1 cellular context compared by ENCODE assay signal in the genomic region with DNA sequence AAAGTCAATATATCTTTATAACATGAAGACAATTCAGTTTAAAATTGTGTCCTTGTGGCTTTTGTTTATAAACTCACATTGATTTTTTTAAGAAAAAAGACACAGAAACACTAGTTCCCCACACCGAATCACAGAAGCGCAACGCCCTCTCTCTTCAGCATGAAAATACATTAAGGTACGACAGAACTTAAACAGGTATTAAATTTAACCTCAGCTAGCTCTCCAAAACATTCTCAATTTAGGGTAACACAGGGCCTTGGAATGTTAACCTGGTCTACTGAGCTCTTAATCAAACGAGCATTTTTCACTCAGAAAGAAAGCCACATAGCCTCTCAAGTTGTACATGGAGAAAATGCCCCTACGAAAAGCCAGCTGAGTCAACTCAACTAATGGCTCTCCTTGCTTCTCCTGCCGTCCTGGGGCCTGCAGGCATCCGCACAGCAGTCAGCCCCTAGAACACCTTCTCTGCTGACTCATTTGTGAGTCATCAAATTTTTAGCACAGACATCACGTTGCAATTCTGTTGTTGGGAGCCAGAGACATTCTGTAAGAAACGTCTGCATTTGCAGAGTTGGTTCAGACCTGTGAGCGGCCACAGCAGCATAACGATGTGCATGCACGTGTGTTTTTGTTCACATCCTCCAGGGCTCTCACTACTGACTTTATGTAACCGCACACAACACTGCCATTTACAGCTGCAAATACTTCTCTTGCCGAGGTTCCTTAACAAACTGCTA.
TF ChIP-seq lines count a peak whose summit lies in the region.

No MANE protein-coding gene starts in this region.

TF ChIP-seq in K562, 482 proteins besides CTCF, POLR2A, EP300 and RAD21 (continued from another document and continues in another):
- TF ChIP-seq, protein P1, sequence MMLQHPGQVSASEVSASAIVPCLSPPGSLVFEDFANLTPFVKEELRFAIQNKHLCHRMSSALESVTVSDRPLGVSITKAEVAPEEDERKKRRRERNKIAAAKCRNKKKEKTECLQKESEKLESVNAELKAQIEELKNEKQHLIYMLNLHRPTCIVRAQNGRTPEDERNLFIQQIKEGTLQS (IDR thresholded peaks at IDR 0.05): peak; percentile 98
- TF ChIP-seq, protein P1 (CRISPR knock-in tag; conservative IDR thresholded peaks at IDR 0.05): no peak
- TF ChIP-seq NFRKB (IDR thresholded peaks at IDR 0.05; ENCODE audit: low read depth) (peak; percentile 83; the same call in 1 of the 2 replicates), NCOR1 (IDR thresholded peaks at IDR 0.05) (peak; percentile 43; the same call in 1 of the 2 replicates), ZNF766 (CRISPR knock-in tag; conservative IDR thresholded peaks at IDR 0.05) (peak; percentile 78), MAFF (IDR thresholded peaks at IDR 0.05; ENCODE audit: low read length) (peak; percentile 96), EHMT2 (IDR thresholded peaks at IDR 0.05) (peak; percentile 88), ELF4 (CRISPR knock-in tag; IDR thresholded peaks at IDR 0.05) (0 out of 2 replicates have a peak, but pooled peaks have one; percentile 30), WHSC1 (IDR thresholded peaks at IDR 0.05; ENCODE audit: low read length) (no peak), RBM15 (IDR thresholded peaks at IDR 0.05; ENCODE audit: insufficient read depth, low read length) (no peak), ZNF408 (CRISPR knock-in tag; IDR thresholded peaks at IDR 0.05; ENCODE audit: low read depth) (no peak), NRF1 (conservative IDR thresholded peaks at IDR 0.05 in 1 of 2, IDR thresholded peaks at IDR 0.05 in 1 of 2) (peak in 1 of 2 experiments; percentile 45; a peak in 1 of 4 replicates), ZNF316 (IDR thresholded peaks at IDR 0.05) (peak; percentile 99), RB1 (IDR thresholded peaks at IDR 0.05; ENCODE audit: low read depth) (no peak), ZBTB7A (IDR thresholded peaks at IDR 0.05; ENCODE audit: borderline replicate concordance, control insufficient read depth, low read depth, low read length) (no peak), NCOA1 (IDR thresholded peaks at IDR 0.05; ENCODE audit: low read depth) (no peak), BHLHE40 (IDR thresholded peaks at IDR 0.05; ENCODE audit: low read length) (peak; percentile 87), ZFX (CRISPR knock-in tag; IDR thresholded peaks at IDR 0.05) (no peak), ZNF175 (CRISPR knock-in tag; IDR thresholded peaks at IDR 0.05; ENCODE audit: low read depth) (peak; percentile 92), EP400 (IDR thresholded peaks at IDR 0.05) (0 out of 2 replicates have a peak, but pooled peaks have one; percentile 38), BRD9 (IDR thresholded peaks at IDR 0.05; ENCODE audit: low read depth, partially characterized antibody) (peak; percentile 72), FOS (IDR thresholded peaks at IDR 0.05; ENCODE audit: extremely low read depth, insufficient read length) (peak; percentile 75), SUPT5H (IDR thresholded peaks at IDR 0.05) (no peak), CBX2 (IDR thresholded peaks at IDR 0.05; ENCODE audit: insufficient read depth, low read length, poor library complexity, severe bottlenecking) (no peak), ZEB2 (IDR thresholded peaks at IDR 0.05) (peak; percentile 79; the same call in 1 of the 2 replicates)
- TF ChIP-seq, protein P2, sequence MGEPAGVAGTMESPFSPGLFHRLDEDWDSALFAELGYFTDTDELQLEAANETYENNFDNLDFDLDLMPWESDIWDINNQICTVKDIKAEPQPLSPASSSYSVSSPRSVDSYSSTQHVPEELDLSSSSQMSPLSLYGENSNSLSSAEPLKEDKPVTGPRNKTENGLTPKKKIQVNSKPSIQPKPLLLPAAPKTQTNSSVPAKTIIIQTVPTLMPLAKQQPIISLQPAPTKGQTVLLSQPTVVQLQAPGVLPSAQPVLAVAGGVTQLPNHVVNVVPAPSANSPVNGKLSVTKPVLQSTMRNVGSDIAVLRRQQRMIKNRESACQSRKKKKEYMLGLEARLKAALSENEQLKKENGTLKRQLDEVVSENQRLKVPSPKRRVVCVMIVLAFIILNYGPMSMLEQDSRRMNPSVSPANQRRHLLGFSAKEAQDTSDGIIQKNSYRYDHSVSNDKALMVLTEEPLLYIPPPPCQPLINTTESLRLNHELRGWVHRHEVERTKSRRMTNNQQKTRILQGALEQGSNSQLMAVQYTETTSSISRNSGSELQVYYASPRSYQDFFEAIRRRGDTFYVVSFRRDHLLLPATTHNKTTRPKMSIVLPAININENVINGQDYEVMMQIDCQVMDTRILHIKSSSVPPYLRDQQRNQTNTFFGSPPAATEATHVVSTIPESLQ (CRISPR knock-in tag; IDR thresholded peaks at IDR 0.05): no peak
- TF ChIP-seq, protein P3, sequence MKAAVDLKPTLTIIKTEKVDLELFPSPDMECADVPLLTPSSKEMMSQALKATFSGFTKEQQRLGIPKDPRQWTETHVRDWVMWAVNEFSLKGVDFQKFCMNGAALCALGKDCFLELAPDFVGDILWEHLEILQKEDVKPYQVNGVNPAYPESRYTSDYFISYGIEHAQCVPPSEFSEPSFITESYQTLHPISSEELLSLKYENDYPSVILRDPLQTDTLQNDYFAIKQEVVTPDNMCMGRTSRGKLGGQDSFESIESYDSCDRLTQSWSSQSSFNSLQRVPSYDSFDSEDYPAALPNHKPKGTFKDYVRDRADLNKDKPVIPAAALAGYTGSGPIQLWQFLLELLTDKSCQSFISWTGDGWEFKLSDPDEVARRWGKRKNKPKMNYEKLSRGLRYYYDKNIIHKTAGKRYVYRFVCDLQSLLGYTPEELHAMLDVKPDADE (conservative IDR thresholded peaks at IDR 0.05; ENCODE audit: control insufficient read depth, low read depth, low read length): no peak
- TF ChIP-seq, protein P4, sequence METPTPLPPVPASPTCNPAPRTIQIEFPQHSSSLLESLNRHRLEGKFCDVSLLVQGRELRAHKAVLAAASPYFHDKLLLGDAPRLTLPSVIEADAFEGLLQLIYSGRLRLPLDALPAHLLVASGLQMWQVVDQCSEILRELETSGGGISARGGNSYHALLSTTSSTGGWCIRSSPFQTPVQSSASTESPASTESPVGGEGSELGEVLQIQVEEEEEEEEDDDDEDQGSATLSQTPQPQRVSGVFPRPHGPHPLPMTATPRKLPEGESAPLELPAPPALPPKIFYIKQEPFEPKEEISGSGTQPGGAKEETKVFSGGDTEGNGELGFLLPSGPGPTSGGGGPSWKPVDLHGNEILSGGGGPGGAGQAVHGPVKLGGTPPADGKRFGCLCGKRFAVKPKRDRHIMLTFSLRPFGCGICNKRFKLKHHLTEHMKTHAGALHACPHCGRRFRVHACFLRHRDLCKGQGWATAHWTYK (CRISPR knock-in tag; IDR thresholded peaks at IDR 0.05): 0 out of 2 replicates have a peak, but pooled peaks have one; percentile 40
- TF ChIP-seq, protein P5, sequence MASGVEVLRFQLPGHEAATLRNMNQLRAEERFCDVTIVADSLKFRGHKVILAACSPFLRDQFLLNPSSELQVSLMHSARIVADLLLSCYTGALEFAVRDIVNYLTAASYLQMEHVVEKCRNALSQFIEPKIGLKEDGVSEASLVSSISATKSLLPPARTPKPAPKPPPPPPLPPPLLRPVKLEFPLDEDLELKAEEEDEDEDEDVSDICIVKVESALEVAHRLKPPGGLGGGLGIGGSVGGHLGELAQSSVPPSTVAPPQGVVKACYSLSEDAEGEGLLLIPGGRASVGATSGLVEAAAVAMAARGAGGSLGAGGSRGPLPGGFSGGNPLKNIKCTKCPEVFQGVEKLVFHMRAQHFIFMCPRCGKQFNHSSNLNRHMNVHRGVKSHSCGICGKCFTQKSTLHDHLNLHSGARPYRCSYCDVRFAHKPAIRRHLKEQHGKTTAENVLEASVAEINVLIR (CRISPR knock-in tag; IDR thresholded peaks at IDR 0.05): no peak
- TF ChIP-seq, protein P6, sequence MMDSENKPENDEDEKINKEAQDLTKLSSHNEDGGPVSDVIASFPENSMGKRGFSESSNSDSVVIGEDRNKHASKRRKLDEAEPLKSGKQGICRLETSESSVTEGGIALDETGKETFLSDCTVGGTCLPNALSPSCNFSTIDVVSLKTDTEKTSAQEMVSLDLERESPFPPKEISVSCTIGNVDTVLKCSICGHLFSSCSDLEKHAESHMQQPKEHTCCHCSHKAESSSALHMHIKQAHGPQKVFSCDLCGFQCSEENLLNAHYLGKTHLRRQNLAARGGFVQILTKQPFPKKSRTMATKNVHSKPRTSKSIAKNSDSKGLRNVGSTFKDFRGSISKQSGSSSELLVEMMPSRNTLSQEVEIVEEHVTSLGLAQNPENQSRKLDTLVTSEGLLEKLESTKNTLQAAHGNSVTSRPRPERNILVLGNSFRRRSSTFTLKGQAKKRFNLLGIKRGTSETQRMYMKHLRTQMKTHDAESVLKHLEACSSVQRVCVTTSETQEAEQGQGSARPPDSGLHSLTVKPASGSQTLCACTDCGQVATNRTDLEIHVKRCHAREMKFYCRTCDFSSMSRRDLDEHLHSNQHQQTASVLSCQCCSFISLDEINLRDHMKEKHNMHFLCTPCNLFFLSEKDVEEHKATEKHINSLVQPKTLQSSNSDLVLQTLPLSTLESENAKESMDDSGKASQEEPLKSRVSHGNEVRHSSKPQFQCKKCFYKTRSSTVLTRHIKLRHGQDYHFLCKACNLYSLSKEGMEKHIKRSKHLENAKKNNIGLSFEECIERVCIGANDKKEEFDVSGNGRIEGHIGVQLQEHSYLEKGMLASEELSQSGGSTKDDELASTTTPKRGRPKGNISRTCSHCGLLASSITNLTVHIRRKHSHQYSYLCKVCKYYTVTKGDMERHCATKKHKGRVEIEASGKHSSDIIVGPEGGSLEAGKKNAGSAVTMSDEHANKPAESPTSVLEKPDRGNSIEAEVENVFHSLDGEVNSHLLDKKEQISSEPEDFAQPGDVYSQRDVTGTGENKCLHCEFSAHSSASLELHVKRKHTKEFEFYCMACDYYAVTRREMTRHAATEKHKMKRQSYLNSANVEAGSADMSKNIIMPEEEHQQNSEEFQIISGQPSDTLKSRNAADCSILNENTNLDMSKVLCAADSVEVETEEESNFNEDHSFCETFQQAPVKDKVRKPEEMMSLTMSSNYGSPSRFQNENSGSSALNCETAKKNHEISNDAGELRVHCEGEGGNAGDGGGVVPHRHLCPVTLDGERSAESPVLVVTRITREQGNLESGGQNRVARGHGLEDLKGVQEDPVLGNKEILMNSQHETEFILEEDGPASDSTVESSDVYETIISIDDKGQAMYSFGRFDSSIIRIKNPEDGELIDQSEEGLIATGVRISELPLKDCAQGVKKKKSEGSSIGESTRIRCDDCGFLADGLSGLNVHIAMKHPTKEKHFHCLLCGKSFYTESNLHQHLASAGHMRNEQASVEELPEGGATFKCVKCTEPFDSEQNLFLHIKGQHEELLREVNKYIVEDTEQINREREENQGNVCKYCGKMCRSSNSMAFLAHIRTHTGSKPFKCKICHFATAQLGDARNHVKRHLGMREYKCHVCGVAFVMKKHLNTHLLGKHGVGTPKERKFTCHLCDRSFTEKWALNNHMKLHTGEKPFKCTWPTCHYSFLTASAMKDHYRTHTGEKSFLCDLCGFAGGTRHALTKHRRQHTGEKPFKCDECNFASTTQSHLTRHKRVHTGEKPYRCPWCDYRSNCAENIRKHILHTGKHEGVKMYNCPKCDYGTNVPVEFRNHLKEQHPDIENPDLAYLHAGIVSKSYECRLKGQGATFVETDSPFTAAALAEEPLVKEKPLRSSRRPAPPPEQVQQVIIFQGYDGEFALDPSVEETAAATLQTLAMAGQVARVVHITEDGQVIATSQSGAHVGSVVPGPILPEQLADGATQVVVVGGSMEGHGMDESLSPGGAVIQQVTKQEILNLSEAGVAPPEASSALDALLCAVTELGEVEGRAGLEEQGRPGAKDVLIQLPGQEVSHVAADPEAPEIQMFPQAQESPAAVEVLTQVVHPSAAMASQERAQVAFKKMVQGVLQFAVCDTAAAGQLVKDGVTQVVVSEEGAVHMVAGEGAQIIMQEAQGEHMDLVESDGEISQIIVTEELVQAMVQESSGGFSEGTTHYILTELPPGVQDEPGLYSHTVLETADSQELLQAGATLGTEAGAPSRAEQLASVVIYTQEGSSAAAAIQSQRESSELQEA (IDR thresholded peaks at IDR 0.05; ENCODE audit: low read depth): peak; percentile 55; the same call in 1 of the 2 replicates
- TF ChIP-seq, protein P7, sequence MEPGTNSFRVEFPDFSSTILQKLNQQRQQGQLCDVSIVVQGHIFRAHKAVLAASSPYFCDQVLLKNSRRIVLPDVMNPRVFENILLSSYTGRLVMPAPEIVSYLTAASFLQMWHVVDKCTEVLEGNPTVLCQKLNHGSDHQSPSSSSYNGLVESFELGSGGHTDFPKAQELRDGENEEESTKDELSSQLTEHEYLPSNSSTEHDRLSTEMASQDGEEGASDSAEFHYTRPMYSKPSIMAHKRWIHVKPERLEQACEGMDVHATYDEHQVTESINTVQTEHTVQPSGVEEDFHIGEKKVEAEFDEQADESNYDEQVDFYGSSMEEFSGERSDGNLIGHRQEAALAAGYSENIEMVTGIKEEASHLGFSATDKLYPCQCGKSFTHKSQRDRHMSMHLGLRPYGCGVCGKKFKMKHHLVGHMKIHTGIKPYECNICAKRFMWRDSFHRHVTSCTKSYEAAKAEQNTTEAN (CRISPR knock-in tag; IDR thresholded peaks at IDR 0.05): no peak
- TF ChIP-seq, protein P8, sequence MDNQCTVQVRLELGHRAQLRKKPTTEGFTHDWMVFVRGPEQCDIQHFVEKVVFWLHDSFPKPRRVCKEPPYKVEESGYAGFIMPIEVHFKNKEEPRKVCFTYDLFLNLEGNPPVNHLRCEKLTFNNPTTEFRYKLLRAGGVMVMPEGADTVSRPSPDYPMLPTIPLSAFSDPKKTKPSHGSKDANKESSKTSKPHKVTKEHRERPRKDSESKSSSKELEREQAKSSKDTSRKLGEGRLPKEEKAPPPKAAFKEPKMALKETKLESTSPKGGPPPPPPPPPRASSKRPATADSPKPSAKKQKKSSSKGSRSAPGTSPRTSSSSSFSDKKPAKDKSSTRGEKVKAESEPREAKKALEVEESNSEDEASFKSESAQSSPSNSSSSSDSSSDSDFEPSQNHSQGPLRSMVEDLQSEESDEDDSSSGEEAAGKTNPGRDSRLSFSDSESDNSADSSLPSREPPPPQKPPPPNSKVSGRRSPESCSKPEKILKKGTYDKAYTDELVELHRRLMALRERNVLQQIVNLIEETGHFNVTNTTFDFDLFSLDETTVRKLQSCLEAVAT (IDR thresholded peaks at IDR 0.05): no peak
- TF ChIP-seq, protein P9, sequence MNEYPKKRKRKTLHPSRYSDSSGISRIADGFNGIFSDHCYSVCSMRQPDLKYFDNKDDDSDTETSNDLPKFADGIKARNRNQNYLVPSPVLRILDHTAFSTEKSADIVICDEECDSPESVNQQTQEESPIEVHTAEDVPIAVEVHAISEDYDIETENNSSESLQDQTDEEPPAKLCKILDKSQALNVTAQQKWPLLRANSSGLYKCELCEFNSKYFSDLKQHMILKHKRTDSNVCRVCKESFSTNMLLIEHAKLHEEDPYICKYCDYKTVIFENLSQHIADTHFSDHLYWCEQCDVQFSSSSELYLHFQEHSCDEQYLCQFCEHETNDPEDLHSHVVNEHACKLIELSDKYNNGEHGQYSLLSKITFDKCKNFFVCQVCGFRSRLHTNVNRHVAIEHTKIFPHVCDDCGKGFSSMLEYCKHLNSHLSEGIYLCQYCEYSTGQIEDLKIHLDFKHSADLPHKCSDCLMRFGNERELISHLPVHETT (CRISPR knock-in tag; conservative IDR thresholded peaks at IDR 0.05 in 1 of 2, IDR thresholded peaks at IDR 0.05 in 1 of 2): peak in 1 of 2 experiments; percentile 71; a peak in 1 of 4 replicates
